ENCODE assay signal across 8 cellular contexts in genomic region chr11:47552086-47552580, GRCh38. TPM values are rescaled to one million over a fixed set of nuclear protein-coding genes. Genes with fewer than 3 reads are reported as not detected.
DNase-seq lines count a peak whose midpoint lies in the region; ATAC-seq, FAIRE-seq and TF ChIP-seq lines count a peak whose summit lies in the region.

No MANE protein-coding gene starts in this region.

- peaks cover 66% of the 10 kb centered on the region for H3K79me2 ChIP-seq in DND-41 (ENCODE audit: insufficient read depth, low read length)
- peaks cover 47% of the 10 kb centered on the region for H3K79me2 ChIP-seq in H9 (ENCODE audit: insufficient read depth, low read length)

- H3K27ac ChIP-seq in DND-41 (ENCODE audit: low read length) (peak overlapping the region; percentile 79), H9 (ENCODE audit: insufficient read length, low read depth, low read length) (peak overlapping the region; percentile 3)

- peaks cover 14 to 32% (median 19%) of the 10 kb centered on the region in 3 experiments; a peak in 6 of 7 replicates for H3K36me3 Mint-ChIP-seq in H9 (ENCODE audit: insufficient read depth in 1 of 3, low read depth in 3 of 3)
- peaks cover 13 to 25% of the 10 kb centered on the region in 2 donors for H3K36me3 Mint-ChIP-seq in stimulated activated naive B cell treated with anti-CD40 and anti-IgM and Interleukin-4, amounts not matched to agents 10 μg/mL and 1 μg/mL and 100 μg/mL, for 72 hours

- H4K20me1 ChIP-seq in DND-41 (ENCODE audit: insufficient read depth, low read length) (peaks cover 45% of the 10 kb centered on the region), H9 (ENCODE audit: control insufficient read depth, insufficient read depth, insufficient read length) (no peaks in the 10 kb centered on the region)

- TF ChIP-seq CTCF in DND-41 (IDR thresholded peaks at IDR 0.05; ENCODE audit: borderline replicate concordance, extremely low read depth, low read length, poor library complexity, severe bottlenecking) (no peak), H9 (conservative IDR thresholded peaks at IDR 0.05) (no peak), cardiac fibroblast (IDR thresholded peaks at IDR 0.05; ENCODE audit: low read depth, low read length) (no peak)

- peak overlapping the region; percentile 99 to 100 for H3K4me3 Mint-ChIP-seq in H9
- H3K4me3 Mint-ChIP-seq in stimulated activated naive B cell treated with anti-CD40 and anti-IgM and Interleukin-4, amounts not matched to agents 10 μg/mL and 1 μg/mL and 100 μg/mL, for 72 hours, result peak overlapping the region; percentile 97 to 98

- H3K4me2 ChIP-seq in DND-41 (ENCODE audit: insufficient read depth, low read length) (peak overlapping the region; percentile 87), H9 (ENCODE audit: insufficient read depth, insufficient read length, low read length) (peak overlapping the region; percentile 86)

- H3K4me1 Mint-ChIP-seq in H9, result peaks cover 25 to 29% of the 10 kb centered on the region in 2 experiments
- H3K4me1 Mint-ChIP-seq in stimulated activated naive B cell treated with anti-CD40 and anti-IgM and Interleukin-4, amounts not matched to agents 10 μg/mL and 1 μg/mL and 100 μg/mL, for 72 hours, result peaks cover 21 to 50% of the 10 kb centered on the region in 2 donors

- peaks cover 24% of the 10 kb centered on the region for H3K36me3 ChIP-seq in DND-41 (ENCODE audit: insufficient read depth, low read length)

- peak overlapping the region; percentile 56 for H2AFZ ChIP-seq in DND-41 (ENCODE audit: low read depth, low read length)
- H2AFZ ChIP-seq in H9 (ENCODE audit: low read length), result no peak overlapping the region

- no peak overlapping the region; the same call in 1 of the 2 replicates for H3K4ac ChIP-seq in H9 (ENCODE audit: low read depth, low read length)

- peaks cover 0 to 3% of the 10 kb centered on the region in 2 experiments; a peak in 1 of 5 replicates for H3K9me3 Mint-ChIP-seq in H9
- H3K9me3 Mint-ChIP-seq in stimulated activated naive B cell treated with anti-CD40 and anti-IgM and Interleukin-4, amounts not matched to agents 10 μg/mL and 1 μg/mL and 100 μg/mL, for 72 hours, result no peaks in the 10 kb centered on the region

- H3K9ac ChIP-seq in DND-41 (ENCODE audit: low read depth, low read length) (peak overlapping the region; percentile 71), H9 (ENCODE audit: extremely low read depth, insufficient read length, low read length) (peak overlapping the region; percentile 84)

- H3K23me2 ChIP-seq in H9 (ENCODE audit: insufficient read length, low read depth, low read length, poor library complexity, severe bottlenecking), result peaks cover 3% of the 10 kb centered on the region

- peak overlapping the region; percentile 68 for H3K14ac ChIP-seq in H9 (ENCODE audit: insufficient read depth, low read length)

- H2BK15ac ChIP-seq in H9 (ENCODE audit: low read depth, low read length), result no peak overlapping the region

- H2BK120ac ChIP-seq in H9 (ENCODE audit: low read depth, low read length, poor library complexity, severe bottlenecking), result no peak overlapping the region

- H3K4me1 ChIP-seq in DND-41 (ENCODE audit: insufficient read depth, low read length) (peaks cover 47% of the 10 kb centered on the region), H9 (ENCODE audit: insufficient read depth, low read length) (no peaks in the 10 kb centered on the region; the same call in 1 of the 2 replicates)

- ATAC-seq in DND-41 (ENCODE audit: insufficient read depth, low read depth) (peak; percentile 8), GM21390 (IDR thresholded peaks at IDR 0.05; ENCODE audit: unreplicated experiment) (no peak), HG03439 (IDR thresholded peaks at IDR 0.05; ENCODE audit: unreplicated experiment) (no peak)
- peak; percentile 3 for ATAC-seq in stimulated activated naive B cell treated with anti-CD40 and anti-IgM and Interleukin-4, amounts not matched to agents 10 μg/mL and 1 μg/mL and 100 μg/mL, for 72 hours (replicated peaks)

- no peak for FAIRE-seq in RCC 7860 (lab: Jason Lieb, UNC)

- H3K9me3 ChIP-seq in DND-41 (ENCODE audit: insufficient read depth, low read length, severe bottlenecking) (no peaks in the 10 kb centered on the region), H9 (ENCODE audit: control insufficient read depth, low read depth, low read length) (no peaks in the 10 kb centered on the region)

- peak overlapping the region; percentile 96 to 100 (median 99) for H3K27ac Mint-ChIP-seq in H9
- peak overlapping the region; percentile 99 for H3K27ac Mint-ChIP-seq in stimulated activated naive B cell treated with anti-CD40 and anti-IgM and Interleukin-4, amounts not matched to agents 10 μg/mL and 1 μg/mL and 100 μg/mL, for 72 hours

- no peak overlapping the region for H3K23ac ChIP-seq in H9 (ENCODE audit: insufficient read length, low read depth, low read length)

- no peak overlapping the region for H3T11ph ChIP-seq in H9 (ENCODE audit: low read length)

- H2BK12ac ChIP-seq in H9 (ENCODE audit: insufficient read length, low read depth, low read length), result no peak overlapping the region

- no peak overlapping the region for H4K8ac ChIP-seq in H9 (replicated peaks; ENCODE audit: insufficient read length, low read depth, low read length)

- no peak overlapping the region for H3K56ac ChIP-seq in H9 (ENCODE audit: insufficient read length, low read depth, low read length)

- no peak overlapping the region for H2BK20ac ChIP-seq in H9 (ENCODE audit: low read depth, low read length, poor library complexity, severe bottlenecking)

- peak overlapping the region; percentile 78 to 79 for H3K4me3 ChIP-seq in DND-41 (ENCODE audit: low read depth in 1 of 2, low read length in 2 of 2)
- peak overlapping the region; percentile 97 to 98 for H3K4me3 ChIP-seq in cardiac fibroblast (replicated peaks in 1 of 2; ENCODE audit: low read depth in 2 of 2, low read length in 2 of 2)

- H3K79me1 ChIP-seq in H9 (ENCODE audit: insufficient read depth, low read depth, low read length, poor library complexity, severe bottlenecking), result no peaks in the 10 kb centered on the region

- H3K27me3 ChIP-seq in DND-41 (ENCODE audit: insufficient read depth, low read length, poor library complexity) (no peaks in the 10 kb centered on the region), H9 (ENCODE audit: insufficient read depth, low read length) (no peaks in the 10 kb centered on the region)

- no CpG with 5 or more reads among the region's 23 CpGs for WGBS in H9 (ENCODE audit: extremely low coverage, insufficient read length, low lambda C conversion rate)

- H4K5ac ChIP-seq in H9 (ENCODE audit: insufficient read length, low read depth, low read length), result no peak overlapping the region

- H2BK5ac ChIP-seq in H9 (ENCODE audit: insufficient read length, low read length), result no peak overlapping the region

- DNase-seq in DND-41 (peak; percentile 51), H9 (peak; percentile 51), RCC 7860 (ENCODE audit: low spot score) (peak; percentile 13), cardiac fibroblast (ENCODE audit: low read depth in 2 of 2) (peak; percentile 51 to 60), kidney glomerular epithelial cell (lab: John Stamatoyannopoulos, UW) (peak; percentile 49)
- peak; percentile 6 for DNase-seq in stimulated activated naive B cell treated with anti-CD40 and anti-IgM and Interleukin-4, amounts not matched to agents 10 μg/mL and 1 μg/mL and 100 μg/mL, for 72 hours

- H3K18ac ChIP-seq in H9 (ENCODE audit: insufficient read length, low read depth, low read length), result peak overlapping the region; percentile 53

- no peak overlapping the region for H2AK5ac ChIP-seq in H9 (ENCODE audit: insufficient read length, low read length)

- H3K27me3 Mint-ChIP-seq in H9 (ENCODE audit: low read depth), result peaks cover 2% of the 10 kb centered on the region; the same call in 1 of the 2 replicates
- H3K27me3 Mint-ChIP-seq in stimulated activated naive B cell treated with anti-CD40 and anti-IgM and Interleukin-4, amounts not matched to agents 10 μg/mL and 1 μg/mL and 100 μg/mL, for 72 hours, result no peaks in the 10 kb centered on the region

- H4K91ac ChIP-seq in H9 (ENCODE audit: insufficient read length, low read depth, low read length), result no peak overlapping the region

RNA-seq across cellular contexts. Expression of gene CELF1, which starts 0.8 kb away (rescaled TPM):
- 211 and 217 TPM in 2 replicates for total RNA-seq in H9 (2021)

RNA-seq across cellular contexts. Expression of gene PTPMT1, which starts 13.3 kb away (rescaled TPM):
- 66.0 and 72.9 TPM in 2 replicates for total RNA-seq in H9 (2021)

RNA-seq across cellular contexts. Expression of gene KBTBD4, which starts 26.6 kb away (rescaled TPM):
- 15.2 and 15.9 TPM in 2 replicates for total RNA-seq in H9 (2021)

RNA-seq across cellular contexts. Expression of gene NDUFS3, which starts 26.7 kb away (rescaled TPM):
- 130 and 144 TPM in 2 replicates for total RNA-seq in H9 (2021)

RNA-seq across cellular contexts. Expression of gene FAM180B, which starts 34.3 kb away (rescaled TPM):
- total RNA-seq in H9 (2021), result 0.31 and 0.37 TPM in 2 replicates

Comparison
In these comparisons a context has a peak if more than half of its experiments do, and no peak if none do; other contexts are left out.
1. ATAC-seq: peak in DND-41 (single experiment) and stimulated activated naive B cell treated with anti-CD40 and anti-IgM and Interleukin-4, amounts not matched to agents 10 μg/mL and 1 μg/mL and 100 μg/mL, for 72 hours (2 of 2); none in GM21390 (single experiment) and HG03439 (single experiment).
2. Peak in every context shown above with its lines, with median percentiles within 50 percentile points of each other: DNase-seq.